36 cellular contexts compared by ENCODE assay signal in genomic region chr3:72055436-72055835, GRCh38.
"Had no signal": no experiment of that assay in that cellular context is flagged by ENCODE, and none has a peak within 500 bp of the region (broad histone marks: within the 10 kb centered on the region; RNA-seq: fewer than 3 reads in every experiment).

No MANE protein-coding gene starts in this region.

- H3K9me3 Mint-ChIP-seq: activated B cell treated with CpG ODN at 0.5 μM for 24 hours; activated CD4-positive, alpha-beta memory T cell treated with anti-CD3 and anti-CD28 coated beads for 36 hours; activated CD8-positive, alpha-beta T cell treated with anti-CD3 and anti-CD28 coated beads for 36 hours; activated naive CD4-positive, alpha-beta T cell treated with anti-CD3 and anti-CD28 coated beads for 36 hours; activated naive CD4-positive, alpha-beta T cell treated with anti-CD3 and anti-CD28 coated beads, Interleukin-2, amount 50 U/mL, for 24 hours; activated naive CD8-positive, alpha-beta T cell treated with anti-CD3 and anti-CD28 coated beads, Interleukin-2, amount 10 ng/mL, durations not matched to agents 7 days and 5 days; activated naive CD8-positive, alpha-beta T cell treated with anti-CD3 and anti-CD28 coated beads, Interleukin-2, amount 50 U/mL, for 24 hours; activated T-cell treated with anti-CD3 and anti-CD28 coated beads, Interleukin-2, amount 50 U/mL, for 4 hours; activated T-cell treated with anti-CD3 and anti-CD28 coated beads, Interleukin-2, amount 50 U/mL, for 72 hours; activated T-helper 17 cell treated with anti-CD3 and anti-CD28 coated beads, Interleukin-2, amount 50 U/mL, for 72 hours; central memory CD8-positive, alpha-beta T cell; T-cell had no signal

- H3K27ac ChIP-seq: ascending aorta, cardiac muscle cell, VCaP had no signal

- H3K4me1 ChIP-seq: ascending aorta had no signal

- ATAC-seq: activated CD8-positive, alpha-beta T cell treated with anti-CD3 and anti-CD28 coated beads for 36 hours; activated naive CD8-positive, alpha-beta T cell treated with anti-CD3 and anti-CD28 coated beads, Interleukin-2, amount 50 U/mL, for 24 hours; activated T-cell treated with anti-CD3 and anti-CD28 coated beads, Interleukin-2, amount 50 U/mL, for 4 hours; activated T-cell treated with anti-CD3 and anti-CD28 coated beads, Interleukin-2, amount 50 U/mL, for 72 hours; activated T-helper 17 cell treated with anti-CD3 and anti-CD28 coated beads, Interleukin-2, amount 50 U/mL, for 72 hours; T-cell; T-helper 17 cell had no signal

- H3K27me3 Mint-ChIP-seq: activated B cell treated with CpG ODN at 0.5 μM for 24 hours; activated CD4-positive, alpha-beta T cell treated with anti-CD3 and anti-CD28 coated beads, Interleukin-2, amount 10 ng/mL, durations not matched to agents 24 days and 14 days; activated CD8-positive, alpha-beta T cell treated with anti-CD3 and anti-CD28 coated beads for 36 hours; activated naive CD4-positive, alpha-beta T cell treated with anti-CD3 and anti-CD28 coated beads, Interleukin-2, amount 50 U/mL, for 24 hours; activated naive CD8-positive, alpha-beta T cell; activated naive CD8-positive, alpha-beta T cell treated with anti-CD3 and anti-CD28 coated beads, Interleukin-2, amount 10 ng/mL, durations not matched to agents 7 days and 5 days; activated naive CD8-positive, alpha-beta T cell treated with anti-CD3 and anti-CD28 coated beads, Interleukin-2, amount 50 U/mL, for 24 hours; activated T-helper 17 cell treated with anti-CD3 and anti-CD28 coated beads, Interleukin-2, amount 50 U/mL, for 72 hours; central memory CD8-positive, alpha-beta T cell; T-cell; T-helper 17 cell had no signal

- FAIRE-seq: bronchial epithelial cell, colon, TTC549 had no signal

- H3K9me3 ChIP-seq: ascending aorta had no signal

- H3K27ac Mint-ChIP-seq: activated B cell treated with CpG ODN at 0.5 μM for 24 hours; activated CD4-positive, alpha-beta memory T cell treated with anti-CD3 and anti-CD28 coated beads for 36 hours; activated CD4-positive, alpha-beta T cell treated with anti-CD3 and anti-CD28 coated beads, Interleukin-2, amount 10 ng/mL, durations not matched to agents 24 days and 14 days; activated CD8-positive, alpha-beta T cell treated with anti-CD3 and anti-CD28 coated beads for 36 hours; activated naive CD4-positive, alpha-beta T cell treated with anti-CD3 and anti-CD28 coated beads for 36 hours; activated naive CD4-positive, alpha-beta T cell treated with anti-CD3 and anti-CD28 coated beads, Interleukin-2, amount 50 U/mL, for 24 hours; activated naive CD8-positive, alpha-beta T cell; activated naive CD8-positive, alpha-beta T cell treated with anti-CD3 and anti-CD28 coated beads, Interleukin-2, amount 10 ng/mL, durations not matched to agents 7 days and 5 days; activated naive CD8-positive, alpha-beta T cell treated with anti-CD3 and anti-CD28 coated beads, Interleukin-2, amount 50 U/mL, for 24 hours; activated T-cell treated with anti-CD3 and anti-CD28 coated beads, Interleukin-2, amount 50 U/mL, for 72 hours; activated T-helper 1 cell treated with anti-CD3 and anti-CD28 coated beads, Interleukin-12 subunit alpha, Interleukin-12 subunit beta, Interleukin-2, Interleukin-4 antibody, amounts not matched to agents 30 ng/mL and 10 ng/mL and 1 ng/mL, durations not matched to agents 14 hours and 24 hours and 36 hours; activated T-helper 17 cell treated with anti-CD3 and anti-CD28 coated beads, Interleukin-2, amount 50 U/mL, for 72 hours; brain; T-cell; T-helper 17 cell had no signal

- H3K4me3 ChIP-seq: ascending aorta, cardiac muscle cell had no signal

- H3K36me3 Mint-ChIP-seq: activated CD4-positive, alpha-beta memory T cell treated with anti-CD3 and anti-CD28 coated beads for 36 hours; activated naive CD4-positive, alpha-beta T cell treated with anti-CD3 and anti-CD28 coated beads, Interleukin-2, amount 50 U/mL, for 24 hours; activated naive CD8-positive, alpha-beta T cell; activated naive CD8-positive, alpha-beta T cell treated with anti-CD3 and anti-CD28 coated beads, Interleukin-2, amount 10 ng/mL, durations not matched to agents 7 days and 5 days; brain; T-cell had no signal

- DNase-seq: activated B cell treated with CpG ODN at 0.5 μM for 24 hours; activated CD4-positive, alpha-beta memory T cell treated with anti-CD3 and anti-CD28 coated beads for 36 hours; activated CD4-positive, alpha-beta T cell treated with anti-CD3 and anti-CD28 coated beads for 4 hours; activated CD4-positive, alpha-beta T cell treated with anti-CD3 and anti-CD28 coated beads, Interleukin-2, amount 10 ng/mL, durations not matched to agents 24 days and 14 days; activated CD4-positive, alpha-beta T cell treated with anti-CD3 and anti-CD28 coated beads, Interleukin-2, amount 50 U/mL, for 1 hour; activated CD4-positive, alpha-beta T cell treated with anti-CD3 and anti-CD28 coated beads, Interleukin-2, amount 50 U/mL, for 4 hours; activated CD4-positive, CD25-positive, alpha-beta regulatory T cell treated with anti-CD3 and anti-CD28 coated beads, Interleukin-2, amount 50 U/mL, for 72 hours; activated CD8-positive, alpha-beta memory T cell treated with anti-CD3 and anti-CD28 coated beads, Interleukin-2, amount 50 U/mL, for 4 hours; activated CD8-positive, alpha-beta T cell treated with anti-CD3 and anti-CD28 coated beads for 36 hours; activated effector memory CD4-positive, alpha-beta T cell treated with anti-CD3 and anti-CD28 coated beads, Interleukin-2, amount 50 U/mL, for 16 hours; activated gamma-delta T cell treated with Interleukin-2 at 50 U/mL for 16 hours; activated naive CD4-positive, alpha-beta T cell; activated naive CD4-positive, alpha-beta T cell treated with anti-CD3 and anti-CD28 coated beads for 36 hours; activated naive CD8-positive, alpha-beta T cell treated with anti-CD3 and anti-CD28 coated beads, Interleukin-2, amount 10 ng/mL, durations not matched to agents 7 days and 5 days; activated naive CD8-positive, alpha-beta T cell treated with anti-CD3 and anti-CD28 coated beads, Interleukin-2, amount 50 U/mL, for 24 hours; activated T-cell treated with anti-CD3 and anti-CD28 coated beads for 4 hours; activated T-cell treated with anti-CD3 and anti-CD28 coated beads, Interleukin-2, amount 50 U/mL, for 1 hour; activated T-cell treated with anti-CD3 and anti-CD28 coated beads, Interleukin-2, amount 50 U/mL, for 4 hours; activated T-cell treated with anti-CD3 and anti-CD28 coated beads, Interleukin-2, amount 50 U/mL, for 72 hours; amygdala; anterior cingulate cortex; T-cell; T-helper 17 cell; T1000 had no signal

- H3K4me3 Mint-ChIP-seq: activated B cell treated with CpG ODN at 0.5 μM for 24 hours; activated CD4-positive, alpha-beta memory T cell treated with anti-CD3 and anti-CD28 coated beads for 36 hours; activated CD4-positive, alpha-beta T cell treated with anti-CD3 and anti-CD28 coated beads, Interleukin-2, amount 10 ng/mL, durations not matched to agents 24 days and 14 days; activated CD8-positive, alpha-beta T cell treated with anti-CD3 and anti-CD28 coated beads for 36 hours; activated naive CD4-positive, alpha-beta T cell treated with anti-CD3 and anti-CD28 coated beads for 36 hours; activated naive CD4-positive, alpha-beta T cell treated with anti-CD3 and anti-CD28 coated beads, Interleukin-2, amount 50 U/mL, for 24 hours; activated naive CD8-positive, alpha-beta T cell; activated naive CD8-positive, alpha-beta T cell treated with anti-CD3 and anti-CD28 coated beads, Interleukin-2, amount 10 ng/mL, durations not matched to agents 7 days and 5 days; activated naive CD8-positive, alpha-beta T cell treated with anti-CD3 and anti-CD28 coated beads, Interleukin-2, amount 50 U/mL, for 24 hours; activated T-cell treated with anti-CD3 and anti-CD28 coated beads, Interleukin-2, amount 50 U/mL, for 4 hours; activated T-cell treated with anti-CD3 and anti-CD28 coated beads, Interleukin-2, amount 50 U/mL, for 72 hours; activated T-helper 1 cell treated with anti-CD3 and anti-CD28 coated beads, Interleukin-12 subunit alpha, Interleukin-12 subunit beta, Interleukin-2, Interleukin-4 antibody, amounts not matched to agents 30 ng/mL and 10 ng/mL and 1 ng/mL, durations not matched to agents 14 hours and 24 hours and 36 hours; activated T-helper 17 cell treated with anti-CD3 and anti-CD28 coated beads, Interleukin-2, amount 50 U/mL, for 72 hours; brain; central memory CD8-positive, alpha-beta T cell; T-cell; T-helper 17 cell had no signal

- H3K27me3 ChIP-seq: ascending aorta, cardiac muscle cell had no signal

- H3K4me1 Mint-ChIP-seq: activated B cell treated with CpG ODN at 0.5 μM for 24 hours; activated naive CD4-positive, alpha-beta T cell treated with anti-CD3 and anti-CD28 coated beads, Interleukin-2, amount 50 U/mL, for 24 hours; activated T-helper 17 cell treated with anti-CD3 and anti-CD28 coated beads, Interleukin-2, amount 50 U/mL, for 72 hours; central memory CD8-positive, alpha-beta T cell; T-cell; T-helper 17 cell had no signal

- H3K36me3 ChIP-seq: ascending aorta, cardiac muscle cell had no signal
